Comparison of ENCODE assay signal across 33 cellular contexts in genomic region chr7:10912077-10912476, GRCh38.
DNase-seq lines count a peak whose midpoint lies in the region; ATAC-seq and TF ChIP-seq lines count a peak whose summit lies in the region.
"Had no signal": no experiment of that assay in that cellular context is flagged by ENCODE, and none has a peak within 500 bp of the region (broad histone marks: within the 10 kb centered on the region; RNA-seq: fewer than 3 reads in every experiment).

No MANE protein-coding gene starts in this region.

- ATAC-seq in left colon: peak; percentile 96
- ATAC-seq in mucosa of descending colon: peak; percentile 45
- ATAC-seq in GM18519 (IDR thresholded peaks at IDR 0.05; ENCODE audit: low FRiP score, unreplicated experiment): no peak
- ATAC-seq: A549; CD8-positive, alpha-beta T cell had no signal

- TF ChIP-seq CTCF in VCaP (conservative IDR thresholded peaks at IDR 0.05): no peak
- no peak for TF ChIP-seq CTCF in mucosa of descending colon (IDR thresholded peaks at IDR 0.05)

- H3K27ac ChIP-seq in VCaP (peak overlapping the region; percentile 50), caudate nucleus (ENCODE audit: low read depth, low read length) (no peak overlapping the region)
- H3K27ac ChIP-seq: 22Rv1; A549; BLaER1; BLaER1 treated with 17β-estradiol and CSF1 and Interleukin-3, amounts not matched to agents 10 nM and 100 nM; C4-2B had no signal

- H3K36me3 ChIP-seq in mucosa of descending colon (ENCODE audit: low read depth): no peaks in the 10 kb centered on the region
- H3K36me3 ChIP-seq: BE2C, BLaER1 had no signal

- intact Hi-C loops in left colon (cut with DNase I, micrococcal nuclease) (no loop called here), mucosa of descending colon (cut with DNase I, micrococcal nuclease) (no loop called here)

- no peak overlapping the region for H3K4me3 ChIP-seq in mucosa of descending colon
- H3K4me3 ChIP-seq: A549; BLaER1; BLaER1 treated with 17β-estradiol and CSF1 and Interleukin-3, amounts not matched to agents 10 nM and 100 nM had no signal

- DNase-seq in HT-29 (ENCODE audit: low spot score) (peak; percentile 38), left colon (no peak), mucosa of descending colon (no peak), NCI-H526 (lab: John Stamatoyannopoulos, UW) (no peak), iPS-NIHi11 (ENCODE audit: low spot score) (no peak), caudate nucleus (lab: John Stamatoyannopoulos, UW) (no peak)
- DNase-seq: 8988T; ACHN; AML-193; BE2C; C1 segment of cervical spinal cord; Caco-2; Calu3; CD4-positive, alpha-beta memory T cell; CD4-positive, alpha-beta T cell; CD4-positive, CD25-positive, alpha-beta regulatory T cell; CD8-positive, alpha-beta memory T cell; CD8-positive, alpha-beta T cell; COR-L47; DMS 273 treated with DMSO at 0.1 percent for 48 hours; DMS153; DMS53; DMS79; DMS79 treated with DMSO at 0.1 percent for 48 hours; DND-41; EL had no signal

- H3K9me3 ChIP-seq in mucosa of descending colon: peaks cover 13% of the 10 kb centered on the region
- H3K9me3 ChIP-seq: BE2C had no signal

- H3K4me1 ChIP-seq in mucosa of descending colon (ENCODE audit: low read depth): no peaks in the 10 kb centered on the region
- H3K4me1 ChIP-seq: A549, BE2C, BLaER1, Caco-2 had no signal
